ENCODE assay signal across 8 cellular contexts in genomic region chr1:204623894-204624361, GRCh38.
DNase-seq lines count a peak whose midpoint lies in the region; ATAC-seq and TF ChIP-seq lines count a peak whose summit lies in the region.

No MANE protein-coding gene starts in this region.

- peak; percentile 75 for DNase-seq in DMS 273 (lab: John Stamatoyannopoulos, UW; ENCODE audit: unreplicated experiment)
- DNase-seq in DMS 273 treated with DMSO at 0.1 percent for 48 hours (lab: John Stamatoyannopoulos, UW) = no peak
- peak; percentile 52 for DNase-seq in Jurkat, Clone E6-1 (ENCODE audit: low read depth, low spot score)
- peak; percentile 30 for DNase-seq in activated CD4-positive, alpha-beta memory T cell treated with anti-CD3 and anti-CD28 coated beads for 36 hours
- no peak for DNase-seq in mucosa of descending colon
- DNase-seq in globus pallidus (ENCODE audit: low spot score) = no peak
- no peak for DNase-seq in left lobe of liver (ENCODE audit: low spot score)

- H3K36me3 Mint-ChIP-seq in activated CD4-positive, alpha-beta memory T cell treated with anti-CD3 and anti-CD28 coated beads for 36 hours = no peaks in the 10 kb centered on the region

- H3K4me1 Mint-ChIP-seq in activated CD4-positive, alpha-beta memory T cell treated with anti-CD3 and anti-CD28 coated beads for 36 hours (ENCODE audit: low read depth) = no peaks in the 10 kb centered on the region

- no peaks in the 10 kb centered on the region for H3K36me3 ChIP-seq in mucosa of descending colon (ENCODE audit: low read depth)

- CTCF ChIA-PET in activated CD4-positive, alpha-beta memory T cell treated with anti-CD3 and anti-CD28 coated beads for 36 hours (lab: Charles Lee) = interaction anchor here (0.8 to 1.4 kb wide), 2 partner anchors 58 to 168 kb away, joined by 3 to 10 read pairs; no protein-coding TSS in a partner anchor

- no peaks in the 10 kb centered on the region for H3K27me3 Mint-ChIP-seq in activated CD4-positive, alpha-beta memory T cell treated with anti-CD3 and anti-CD28 coated beads for 36 hours

- no peak overlapping the region for H3K27ac Mint-ChIP-seq in activated CD4-positive, alpha-beta memory T cell treated with anti-CD3 and anti-CD28 coated beads for 36 hours

- peaks cover 6% of the 10 kb centered on the region for H3K4me1 ChIP-seq in mucosa of descending colon (ENCODE audit: low read depth)

- intact Hi-C loops in activated CD4-positive, alpha-beta memory T cell treated with anti-CD3 and anti-CD28 coated beads for 36 hours (cut with micrococcal nuclease) = loop anchor here (5.0 kb wide), 1 partner anchor 57 kb away; no protein-coding TSS in a partner anchor
- intact Hi-C loops in mucosa of descending colon (cut with DNase I, micrococcal nuclease) = no loop called here

- H3K4me3 ChIP-seq in Jurkat, Clone E6-1 (ENCODE audit: low read length) = no peak overlapping the region
- no peak overlapping the region for H3K4me3 ChIP-seq in mucosa of descending colon

- ATAC-seq in mucosa of descending colon = peak; percentile 24
- ATAC-seq in HG03469 (IDR thresholded peaks at IDR 0.05; ENCODE audit: unreplicated experiment) = no peak
- no peak for ATAC-seq in left lobe of liver

- H3K4me3 Mint-ChIP-seq in activated CD4-positive, alpha-beta memory T cell treated with anti-CD3 and anti-CD28 coated beads for 36 hours = no peak overlapping the region

- TF ChIP-seq CTCF in mucosa of descending colon (IDR thresholded peaks at IDR 0.05) = no peak

- H3K9me3 Mint-ChIP-seq in activated CD4-positive, alpha-beta memory T cell treated with anti-CD3 and anti-CD28 coated beads for 36 hours = no peaks in the 10 kb centered on the region

- POLR2A ChIA-PET in activated CD4-positive, alpha-beta memory T cell treated with anti-CD3 and anti-CD28 coated beads for 36 hours (lab: Charles Lee) = no interaction called here

- no peaks in the 10 kb centered on the region for H3K9me3 ChIP-seq in mucosa of descending colon

Comparison
In these comparisons a context has a peak if more than half of its experiments do, and no peak if none do; other contexts are left out.
1. DNase-seq: peak in DMS 273 (single experiment), Jurkat, Clone E6-1 (single experiment) and activated CD4-positive, alpha-beta memory T cell treated with anti-CD3 and anti-CD28 coated beads for 36 hours (single experiment); none in DMS 273 treated with DMSO at 0.1 percent for 48 hours (single experiment), mucosa of descending colon (0 of 3), globus pallidus (single experiment) and left lobe of liver (single experiment).